ENCODE assay signal across 24 cellular contexts in genomic region chr9:105198023-105198422, GRCh38.
"Had no signal": no experiment of that assay in that cellular context is flagged by ENCODE, and none has a peak within 500 bp of the region (broad histone marks: within the 10 kb centered on the region; RNA-seq: fewer than 3 reads in every experiment).

No MANE protein-coding gene starts in this region.

- DNase-seq: Karpas-422, KG1, MG63, NCI-H1092, NCI-H1105 treated with DMSO at 0.1 percent for 48 hours, NCI-H1417 treated with DMSO at 0.1 percent for 48 hours, NCI-H146, NCI-H1694 treated with DMSO at 0.1 percent for 48 hours, NCI-H1930, NCI-H2081, NCI-H2107, NCI-H2227 treated with DMSO at 0.1 percent for 48 hours, NCI-H524, NCI-H526 treated with DMSO at 0.1 percent for 48 hours, NCI-H748 treated with DMSO at 0.1 percent for 48 hours, OCI-M1, PC-9, Peyer's patch, SHP77 treated with DMSO at 0.1 percent for 48 hours, SJCRH30, T-helper 1 cell had no signal

- ATAC-seq: Right ventricle myocardium inferior, SK-N-SH treated with all-trans-retinoic acid at 6 μM for 48 hours had no signal

- H2AFZ ChIP-seq: PC-9 had no signal

- H3K4me1 ChIP-seq: Peyer's patch, SJCRH30 had no signal

- H3K36me3 ChIP-seq: MG63, Peyer's patch, SJCRH30 had no signal

- H3K4me2 ChIP-seq: PC-9 had no signal

- H3K27ac ChIP-seq: HL-60, PC-9, Peyer's patch, SJCRH30 had no signal

- H3K27me3 ChIP-seq: MG63, Peyer's patch had no signal

- H3K9me3 ChIP-seq: MG63, Peyer's patch, SJCRH30 had no signal

- H3K4me3 ChIP-seq: MG63, PC-9, Peyer's patch, SJCRH30 had no signal
